8 cellular contexts compared by ENCODE assay signal in genomic region chr9:100351508-100351907, GRCh38. TPM values are rescaled to one million over a fixed set of nuclear protein-coding genes. Genes with fewer than 3 reads are reported as not detected.
DNase-seq lines count a peak whose midpoint lies in the region; ATAC-seq, FAIRE-seq and TF ChIP-seq lines count a peak whose summit lies in the region.

No MANE protein-coding gene starts in this region.

- POLR2A ChIA-PET in T-cell (lab: Charles Lee): interaction anchor here (0.5 to 0.6 kb wide), 3 partner anchors 81 to 314 kb away, joined by 3 to 7 read pairs (median 3); no protein-coding TSS in a partner anchor

- no peak for TF ChIP-seq CTCF in foreskin fibroblast (IDR thresholded peaks at IDR 0.05; ENCODE audit: low read depth, low read length)

- H3K27me3 ChIP-seq in GM23248 (replicated peaks; ENCODE audit: insufficient read depth): no peaks in the 10 kb centered on the region

- peak overlapping the region; percentile 95 to 96 (median 96) for H3K4me3 Mint-ChIP-seq in T-cell

- no peak for ATAC-seq in T-cell (replicated peaks in 1 of 4)
- no peak for ATAC-seq in HG03045 (IDR thresholded peaks at IDR 0.05; ENCODE audit: unreplicated experiment)

- peak overlapping the region; percentile 84 for H3K4me2 ChIP-seq in GM23248 (ENCODE audit: unreplicated experiment)

- H3K4me1 ChIP-seq in GM23248 (ENCODE audit: insufficient read depth): peaks cover 28% of the 10 kb centered on the region

- no peaks in the 10 kb centered on the region for H3K27me3 Mint-ChIP-seq in T-cell

- no peak for FAIRE-seq in GM12891 (lab: Jason Lieb, UNC)

- H3K9ac ChIP-seq in GM23248: peak overlapping the region; percentile 88

- H3K9me2 ChIP-seq in GM23248 (ENCODE audit: insufficient read depth): no peaks in the 10 kb centered on the region

- in situ Hi-C loops in GM23248 (cut with MboI): no loop called here

- 5 to 7% methylated on average over 5 of the region's 5 CpGs for WGBS in GM23248 (ENCODE audit: low coverage in 1 of 2, low lambda C conversion rate in 2 of 2, missing lambda C conversion rate in 2 of 2), 2 experiments

- H3K36me3 Mint-ChIP-seq in T-cell: peaks cover 6% of the 10 kb centered on the region

- H3K9me3 Mint-ChIP-seq in T-cell: peaks cover 0 to 6% (median 0%) of the 10 kb centered on the region in 3 donors

- H2AFZ ChIP-seq in GM23248: peak overlapping the region; percentile 97

- H3K4me1 Mint-ChIP-seq in T-cell: peaks cover 55 to 63% (median 62%) of the 10 kb centered on the region in 3 donors

- H3K27ac ChIP-seq in GM23248: peak overlapping the region; percentile 68; the same call in 1 of the 2 replicates

- peaks cover 61% of the 10 kb centered on the region for H3K79me2 ChIP-seq in GM23248 (ENCODE audit: insufficient read depth)

- DNase-seq in GM23248 (peak; percentile 3), T-cell (no peak), foreskin fibroblast (no peak), skeletal muscle cell (ENCODE audit: low read depth) (no peak), NCI-H82 (lab: John Stamatoyannopoulos, UW) (no peak), GM12891 (ENCODE audit: insufficient read length, low spot score) (no peak), pons (ENCODE audit: low spot score) (no peak)

- no peaks in the 10 kb centered on the region for H3K36me3 ChIP-seq in GM23248 (ENCODE audit: low read depth)

- peaks cover 9% of the 10 kb centered on the region; the same call in 1 of the 2 replicates for H4K20me1 ChIP-seq in GM23248 (ENCODE audit: insufficient read depth)

- H3K27ac Mint-ChIP-seq in T-cell: peak overlapping the region; percentile 79 to 91

- no peaks in the 10 kb centered on the region for H3K9me3 ChIP-seq in GM23248 (ENCODE audit: low read depth)

- H3K4me3 ChIP-seq in GM23248 (peak overlapping the region; percentile 96), foreskin fibroblast (ENCODE audit: low read depth in 1 of 2, low read length in 2 of 2) (peak overlapping the region; percentile 92), skeletal muscle cell (ENCODE audit: low read depth, low read length) (peak overlapping the region; percentile 93)

- CTCF ChIA-PET in T-cell (lab: Charles Lee): interaction anchor here (0.6 to 1.4 kb wide), 4 partner anchors 9 to 1240 kb away, joined by 3 to 4 read pairs (median 3); no protein-coding TSS in a partner anchor

- TF ChIP-seq POLR2A in GM12891 (IDR thresholded peaks at IDR 0.05; ENCODE audit: low read depth, low read length): no peak

- H3F3A ChIP-seq in GM23248 (ENCODE audit: insufficient read depth): peaks cover 18% of the 10 kb centered on the region

TF ChIP-seq in GM12891, 5 proteins besides CTCF, POLR2A, EP300 and RAD21:
- TF ChIP-seq PAX5 (IDR thresholded peaks at IDR 0.05; ENCODE audit: insufficient read depth, low read length, severe bottlenecking): no peak
- no peak for TF ChIP-seq SPI1 (IDR thresholded peaks at IDR 0.05; ENCODE audit: low read depth, low read length)
- no peak for TF ChIP-seq POLR2AphosphoS5 (IDR thresholded peaks at IDR 0.05; ENCODE audit: low read depth, low read length)
- TF ChIP-seq POU2F2 (IDR thresholded peaks at IDR 0.05; ENCODE audit: low read depth, low read length): no peak
- no peak for TF ChIP-seq TAF1 (IDR thresholded peaks at IDR 0.05; ENCODE audit: low read depth, low read length)

RNA-seq across cellular contexts. Expression of gene TEX10, which starts 1.2 kb away (rescaled TPM):
- total RNA-seq in GM23248 (2014; rRNA removed; shearing (Covaris generic)): 28.3 and 30.9 TPM in 2 replicates
- polyA plus RNA-seq in GM23248 (2016; fragmentation: Nextera tagmentation; extraction: Ambion mirVana): 19.6 and 20.9 TPM in 2 replicates
- total RNA-seq in T-cell: 10 to 100 TPM; 14.7 to 18.9 (median 16.7) TPM
- 18.6 TPM for polyA plus RNA-seq in GM12891 (2012; ENCODE audit: low read depth, missing spikeins)
